Comparison of ENCODE assay signal across 30 cellular contexts in the genomic region with DNA sequence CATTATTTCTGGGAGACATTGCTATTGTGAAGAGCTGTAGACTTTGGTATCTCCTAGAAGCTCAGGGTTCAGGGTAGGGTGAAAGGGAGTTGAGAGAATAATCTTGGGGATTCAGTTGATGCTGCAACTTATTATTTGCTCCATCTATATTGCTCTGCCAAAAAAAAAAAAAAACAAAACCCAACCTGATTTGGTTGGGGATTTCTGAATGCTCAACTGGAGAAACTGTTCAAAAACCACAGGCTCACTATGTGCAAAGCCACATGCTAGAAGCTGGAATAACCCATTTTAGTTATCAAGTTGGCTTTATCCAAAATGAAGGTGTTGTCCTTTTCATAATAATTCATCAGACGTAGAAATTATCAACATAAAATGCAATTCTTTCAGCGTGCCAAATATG.
"Had no signal": no experiment of that assay in that cellular context is flagged by ENCODE, and none has a peak within 500 bp of the region (broad histone marks: within the 10 kb centered on the region; RNA-seq: fewer than 3 reads in every experiment).

No MANE protein-coding gene starts in this region.

- H3K9me3 ChIP-seq: ovary, psoas muscle, right lobe of liver, suprapubic skin, testis had no signal

- DNase-seq: natural killer cell; occipital lobe; ovary; posterior cingulate gyrus; psoas muscle; right cardiac atrium; right lobe of liver; sigmoid colon; small intestine; stimulated activated CD4-positive, alpha-beta T cell treated with anti-CD3 and anti-CD28 coated beads, Interleukin-15, amount 100 ng/mL, for 24 hours; stimulated activated CD4-positive, alpha-beta T cell treated with anti-CD3 and anti-CD28 coated beads, Interleukin-2, amount 100 ng/mL, for 24 hours; stimulated activated CD4-positive, alpha-beta T cell treated with anti-CD3 and anti-CD28 coated beads, Interleukin-4, amount 100 ng/mL, for 1 hour; stimulated activated CD4-positive, alpha-beta T cell treated with anti-CD3 and anti-CD28 coated beads, Interleukin-4, amount 100 ng/mL, for 4 hours; stimulated activated CD8-positive, alpha-beta memory T cell treated with anti-CD3 and anti-CD28 coated beads, Interleukin-4, amount 100 ng/mL, for 48 hours; stimulated activated naive CD4-positive, alpha-beta T cell; stimulated activated naive CD8-positive, alpha-beta T cell treated with anti-CD3 and anti-CD28 coated beads, Interleukin-15, amount 100 ng/mL, for 72 hours; stimulated activated naive CD8-positive, alpha-beta T cell treated with anti-CD3 and anti-CD28 coated beads, Interleukin-15, Interleukin-2, amounts not matched to agents 100 U/mL and 50 U/mL, for 24 hours; substantia nigra; testis; tibial artery; transverse colon; upper lobe of right lung; uterus had no signal

- H3K9me3 Mint-ChIP-seq: natural killer cell had no signal

- H2AFZ ChIP-seq: neural progenitor cell, parathyroid adenoma had no signal

- H3K9ac ChIP-seq: neural progenitor cell, parathyroid adenoma had no signal

- FAIRE-seq: small intestine had no signal

- H3K4me3 Mint-ChIP-seq: natural killer cell; nephron; neural progenitor cell; stimulated activated memory B cell treated with anti-CD40 and anti-IgM and Interleukin-4, amounts not matched to agents 10 μg/mL and 1 μg/mL and 100 μg/mL, for 72 hours; stimulated activated naive CD8-positive, alpha-beta T cell treated with anti-CD3 and anti-CD28 coated beads, Interleukin-15, amount 100 ng/mL, for 72 hours; type B pancreatic cell had no signal

- H3K79me2 ChIP-seq: parathyroid adenoma had no signal

- H3K27ac Mint-ChIP-seq: natural killer cell; nephron; neural progenitor cell; progenitor cell of endocrine pancreas; stimulated activated memory B cell treated with anti-CD40 and anti-IgM and Interleukin-4, amounts not matched to agents 10 μg/mL and 1 μg/mL and 100 μg/mL, for 72 hours; stimulated activated naive CD8-positive, alpha-beta T cell treated with anti-CD3 and anti-CD28 coated beads, Interleukin-15, amount 100 ng/mL, for 72 hours; type B pancreatic cell had no signal

- H3K4me1 ChIP-seq: parathyroid adenoma, psoas muscle, right lobe of liver, sigmoid colon, suprapubic skin, testis, tibial artery, transverse colon, upper lobe of right lung, uterus had no signal

- H3K4me2 ChIP-seq: neural progenitor cell had no signal

- H3K27me3 Mint-ChIP-seq: progenitor cell of endocrine pancreas, type B pancreatic cell had no signal

- H3K27me3 ChIP-seq: neural progenitor cell, ovary, right lobe of liver, sigmoid colon, suprapubic skin, testis, tibial artery, transverse colon, upper lobe of right lung, uterus had no signal

- H3K36me3 Mint-ChIP-seq: natural killer cell, neural progenitor cell, type B pancreatic cell had no signal

- H3K4me1 Mint-ChIP-seq: natural killer cell; nephron; neural progenitor cell; stimulated activated memory B cell treated with anti-CD40 and anti-IgM and Interleukin-4, amounts not matched to agents 10 μg/mL and 1 μg/mL and 100 μg/mL, for 72 hours; stimulated activated naive CD8-positive, alpha-beta T cell treated with anti-CD3 and anti-CD28 coated beads, Interleukin-15, amount 100 ng/mL, for 72 hours had no signal

- H3K4me3 ChIP-seq: neural progenitor cell, ovary, psoas muscle, right lobe of liver, sigmoid colon, suprapubic skin, testis, tibial artery, transverse colon, upper lobe of right lung, uterus had no signal

- H3K27ac ChIP-seq: neural progenitor cell, ovary, parathyroid adenoma, psoas muscle, right lobe of liver, sigmoid colon, suprapubic skin, testis, tibial artery, transverse colon, upper lobe of right lung, uterus had no signal

- H3K36me3 ChIP-seq: neural progenitor cell, ovary, right lobe of liver, sigmoid colon, suprapubic skin, tibial artery, transverse colon, upper lobe of right lung, uterus had no signal
